10 cellular contexts compared by ENCODE assay signal in genomic region chr3:131349946-131350347, GRCh38. TPM values are rescaled to one million over a fixed set of nuclear protein-coding genes. Genes with fewer than 3 reads are reported as not detected.
DNase-seq lines count a peak whose midpoint lies in the region; ATAC-seq and TF ChIP-seq lines count a peak whose summit lies in the region.
"Had no signal": no experiment of that assay in that cellular context is flagged by ENCODE, and none has a peak within 500 bp of the region (broad histone marks: within the 10 kb centered on the region; RNA-seq: fewer than 3 reads in every experiment).

No MANE protein-coding gene starts in this region.

- peak overlapping the region; percentile 63 for H3K27ac Mint-ChIP-seq in dendritic cell treated with granulocyte-macrophage colony-stimulating factor and Interleukin-4, amounts not matched to agents 40 ng/mL and 50 ng/mL, for 4 days
- H3K27ac Mint-ChIP-seq: T-cell had no signal

- H3K9me3 Mint-ChIP-seq in dendritic cell treated with granulocyte-macrophage colony-stimulating factor and Interleukin-4, amounts not matched to agents 40 ng/mL and 50 ng/mL, for 4 days, result no peaks in the 10 kb centered on the region
- H3K9me3 Mint-ChIP-seq: CD8-positive, alpha-beta memory T cell had no signal

- peaks cover 52% of the 10 kb centered on the region for H3K4me1 Mint-ChIP-seq in dendritic cell treated with granulocyte-macrophage colony-stimulating factor and Interleukin-4, amounts not matched to agents 40 ng/mL and 50 ng/mL, for 4 days (ENCODE audit: low read depth)
- H3K4me1 Mint-ChIP-seq: CD8-positive, alpha-beta memory T cell; T-cell had no signal

- no peaks in the 10 kb centered on the region for H3K27me3 Mint-ChIP-seq in dendritic cell treated with granulocyte-macrophage colony-stimulating factor and Interleukin-4, amounts not matched to agents 40 ng/mL and 50 ng/mL, for 4 days
- H3K27me3 Mint-ChIP-seq: T-cell had no signal

- no peak overlapping the region for H3K27ac ChIP-seq in WERI-Rb-1
- H3K27ac ChIP-seq in esophagus muscularis mucosa (replicated peaks in 1 of 4), result no peak overlapping the region

- peaks cover 0 to 9% (median 3%) of the 10 kb centered on the region in 4 donors for H3K4me1 ChIP-seq in esophagus muscularis mucosa

- no peak for TF ChIP-seq EP300 in esophagus muscularis mucosa (IDR thresholded peaks at IDR 0.05)

- no peak for TF ChIP-seq POLR2A in esophagus muscularis mucosa (IDR thresholded peaks at IDR 0.05; ENCODE audit: low read depth)

- H3K9me3 ChIP-seq in MG63 (no peaks in the 10 kb centered on the region), WERI-Rb-1 (ENCODE audit: severe bottlenecking) (no peaks in the 10 kb centered on the region), esophagus muscularis mucosa (no peaks in the 10 kb centered on the region)

- H3K27me3 ChIP-seq in MG63 (no peaks in the 10 kb centered on the region), WERI-Rb-1 (ENCODE audit: insufficient read depth, low read depth, severe bottlenecking) (no peaks in the 10 kb centered on the region), esophagus muscularis mucosa (no peaks in the 10 kb centered on the region)

- 100% methylated on average over 2 of the region's 4 CpGs for WGBS in esophagus muscularis mucosa

- intact Hi-C loops in dendritic cell treated with granulocyte-macrophage colony-stimulating factor and Interleukin-4, amounts not matched to agents 40 ng/mL and 50 ng/mL, for 4 days (cut with micrococcal nuclease), result no loop called here
- intact Hi-C loops in esophagus muscularis mucosa (cut with DNase I), result no loop called here

- H3K36me3 ChIP-seq in MG63 (no peaks in the 10 kb centered on the region), WERI-Rb-1 (no peaks in the 10 kb centered on the region), esophagus muscularis mucosa (no peaks in the 10 kb centered on the region)

- peak; percentile 49 for DNase-seq in AG09319 (ENCODE audit: extremely low read depth, low read depth)
- peak; percentile 97 for DNase-seq in MG63
- DNase-seq in kidney tubule cell (ENCODE audit: low spot score), result peak; percentile 78
- DNase-seq in WERI-Rb-1, result no peak
- no peak for DNase-seq in NCI-H128 (lab: John Stamatoyannopoulos, UW; ENCODE audit: unreplicated experiment)
- no peak for DNase-seq in esophagus muscularis mucosa (ENCODE audit: extremely low spot score)
- DNase-seq: CD8-positive, alpha-beta memory T cell; T-cell had no signal

- ATAC-seq in GM21825 (IDR thresholded peaks at IDR 0.05; ENCODE audit: unreplicated experiment), result no peak
- ATAC-seq: T-cell had no signal

- H3K36me3 Mint-ChIP-seq in dendritic cell treated with granulocyte-macrophage colony-stimulating factor and Interleukin-4, amounts not matched to agents 40 ng/mL and 50 ng/mL, for 4 days (ENCODE audit: low read depth), result peaks cover 62% of the 10 kb centered on the region
- H3K36me3 Mint-ChIP-seq: CD8-positive, alpha-beta memory T cell had no signal

- TF ChIP-seq CTCF in AG09319 (IDR thresholded peaks at IDR 0.05; ENCODE audit: low read depth, low read length), result no peak
- no peak for TF ChIP-seq CTCF in WERI-Rb-1 (IDR thresholded peaks at IDR 0.05; ENCODE audit: low read depth, low read length)
- TF ChIP-seq CTCF in esophagus muscularis mucosa (IDR thresholded peaks at IDR 0.05), result no peak

- H3K4me3 ChIP-seq in MG63, result no peak overlapping the region
- no peak overlapping the region for H3K4me3 ChIP-seq in WERI-Rb-1 (ENCODE audit: low read depth, low read length)
- no peak overlapping the region for H3K4me3 ChIP-seq in esophagus muscularis mucosa

- no peak overlapping the region for H3K4me3 Mint-ChIP-seq in dendritic cell treated with granulocyte-macrophage colony-stimulating factor and Interleukin-4, amounts not matched to agents 40 ng/mL and 50 ng/mL, for 4 days
- H3K4me3 Mint-ChIP-seq: CD8-positive, alpha-beta memory T cell; T-cell had no signal

RNA-seq across cellular contexts. Expression of gene NUDT16, which starts 31.6 kb away (rescaled TPM):
- total RNA-seq in MG63 (2014; rRNA removed; shearing (Covaris generic); ENCODE audit: low replicate concordance), result 14.3 and 18.2 TPM in 2 replicates
- total RNA-seq in esophagus muscularis mucosa, result 10 to 100 TPM; 28.1 to 41.9 (median 34.0) TPM

Comparison
In these comparisons a context has a peak if more than half of its experiments do, and no peak if none do; other contexts are left out.
1. DNase-seq: peak in AG09319 (single experiment), MG63 (single experiment) and kidney tubule cell (single experiment); none in WERI-Rb-1 (single experiment), NCI-H128 (single experiment) and esophagus muscularis mucosa (single experiment).